Comparison of ENCODE assay signal across 10 cellular contexts in the genomic region with DNA sequence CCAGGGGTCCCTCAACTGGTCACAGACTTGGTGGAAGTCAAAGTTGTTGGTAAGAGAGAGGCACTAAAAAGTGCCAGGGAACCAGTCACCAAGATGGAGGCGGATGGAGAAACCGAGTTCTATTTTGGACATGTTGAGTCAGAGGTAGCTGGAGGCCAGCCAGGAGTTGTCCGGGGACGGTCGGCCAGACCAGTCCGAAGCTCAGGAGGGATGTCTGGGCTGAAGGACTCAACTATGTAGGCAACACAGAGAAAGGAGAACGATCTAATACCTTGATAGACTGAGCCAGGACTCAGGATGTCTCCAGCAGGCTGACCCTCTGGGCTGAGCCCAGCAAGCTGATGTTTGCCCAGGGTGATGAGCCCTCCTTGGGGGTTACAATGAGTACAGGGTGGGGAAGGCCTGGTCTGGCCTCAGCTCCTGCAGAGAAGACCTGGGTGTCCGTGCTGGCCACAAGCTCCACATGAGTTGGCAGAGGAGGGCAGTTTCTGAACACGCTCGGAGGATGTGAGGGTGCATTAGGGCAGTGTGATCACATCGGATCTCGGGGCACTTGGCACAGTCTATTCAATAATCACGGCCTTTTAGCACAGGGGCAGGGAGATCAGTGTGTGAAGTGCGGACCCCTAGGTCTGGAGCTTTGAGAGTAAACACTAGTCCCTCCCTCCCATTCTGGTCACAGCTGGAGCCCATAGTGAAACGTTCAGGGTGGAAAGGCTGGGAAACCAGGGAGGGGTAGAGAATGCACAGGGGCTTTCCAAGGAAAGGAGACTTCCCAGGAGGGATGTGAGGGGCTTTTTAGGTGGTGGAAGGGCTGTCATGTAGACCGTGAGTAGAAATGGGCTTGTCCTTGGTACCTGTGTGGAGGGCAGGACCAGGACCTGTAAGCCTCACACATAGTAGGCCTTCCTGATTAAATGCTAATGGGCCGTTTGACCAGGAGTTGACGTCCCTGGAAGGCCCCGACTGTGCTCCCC.
DNase-seq lines count a peak whose midpoint lies in the region; ATAC-seq and TF ChIP-seq lines count a peak whose summit lies in the region.
"Had no signal": no experiment of that assay in that cellular context is flagged by ENCODE, and none has a peak within 500 bp of the region (broad histone marks: within the 10 kb centered on the region; RNA-seq: fewer than 3 reads in every experiment).

No MANE protein-coding gene starts in this region.

- no peaks in the 10 kb centered on the region for H3K36me3 ChIP-seq in SJSA1
- H3K36me3 ChIP-seq in lower lobe of right lung: no peaks in the 10 kb centered on the region

- no peaks in the 10 kb centered on the region for H3K27me3 ChIP-seq in SJSA1 (replicated peaks)
- H3K27me3 ChIP-seq in lower lobe of right lung (ENCODE audit: low read depth): no peaks in the 10 kb centered on the region

- H3K9me3 ChIP-seq in SJSA1 (replicated peaks): no peaks in the 10 kb centered on the region
- H3K9me3 ChIP-seq in lower lobe of right lung: no peaks in the 10 kb centered on the region

- intact Hi-C loops in lower lobe of right lung (cut with DNase I): no loop called here

- TF ChIP-seq CTCF in fibroblast of mammary gland (conservative IDR thresholded peaks at IDR 0.05; ENCODE audit: control insufficient read depth, insufficient read depth, low read depth, low read length) (no peak), lower lobe of right lung (IDR thresholded peaks at IDR 0.05) (no peak)

- H3K27ac ChIP-seq in SJSA1 (no peak overlapping the region; the same call in 1 of the 2 replicates), lower lobe of right lung (no peak overlapping the region)

- no peak for ATAC-seq in GM19395 (IDR thresholded peaks at IDR 0.05; ENCODE audit: unreplicated experiment)
- ATAC-seq in lower lobe of right lung: no peak
- ATAC-seq: stimulated activated memory B cell treated with anti-CD40 and anti-IgM and Interleukin-4, amounts not matched to agents 10 μg/mL and 1 μg/mL and 100 μg/mL, for 72 hours had no signal

- H3K4me3 ChIP-seq in SJSA1 (no peak overlapping the region), fibroblast of mammary gland (ENCODE audit: control insufficient read depth, low read depth, low read length) (no peak overlapping the region), lower lobe of right lung (no peak overlapping the region)
- H3K4me3 ChIP-seq: smooth muscle cell had no signal

- H3K4me1 ChIP-seq in SJSA1 (replicated peaks) (peaks cover 38% of the 10 kb centered on the region), lower lobe of right lung (peaks cover 8% of the 10 kb centered on the region)

- DNase-seq in EL (peak; percentile 81), SJSA1 (ENCODE audit: low read depth in 1 of 2, low spot score in 2 of 2) (peak; percentile 33 to 73), fibroblast of mammary gland (ENCODE audit: low read depth) (peak; percentile 93), non-pigmented ciliary epithelial cell (ENCODE audit: low read depth) (peak; percentile 68), retina (no peak), NCI-H510A treated with DMSO at 0.1 percent for 48 hours (lab: John Stamatoyannopoulos, UW) (no peak), lower lobe of right lung (no peak)

Comparison
In these comparisons a context has a peak if more than half of its experiments do, and no peak if none do; other contexts are left out.
1. DNase-seq: peak in EL (single experiment), SJSA1 (2 of 2), fibroblast of mammary gland (single experiment) and non-pigmented ciliary epithelial cell (single experiment); none in retina (single experiment), NCI-H510A treated with DMSO at 0.1 percent for 48 hours (single experiment) and lower lobe of right lung (single experiment).